Comparison of ENCODE assay signal across 21 cellular contexts in the genomic region with DNA sequence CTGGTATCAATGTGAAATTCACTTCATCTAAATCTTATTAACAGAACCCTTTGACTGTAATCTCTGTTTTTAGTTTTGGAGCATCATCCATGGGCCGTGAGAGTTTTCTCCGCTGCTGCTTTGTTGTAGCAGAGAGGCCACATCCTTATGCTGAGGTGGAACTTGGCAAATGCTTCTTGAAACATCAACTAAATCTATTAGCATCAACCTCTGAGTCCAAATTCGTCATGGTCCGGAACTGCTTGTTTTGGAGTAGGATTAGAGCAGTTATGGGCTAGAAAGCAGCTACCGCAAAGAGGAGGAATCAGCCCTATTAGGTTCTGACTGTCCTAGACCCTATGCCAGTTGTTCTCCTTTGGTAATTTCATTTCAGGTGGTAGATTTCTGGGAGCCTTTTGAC.
"Had no signal": no experiment of that assay in that cellular context is flagged by ENCODE, and none has a peak within 500 bp of the region (broad histone marks: within the 10 kb centered on the region; RNA-seq: fewer than 3 reads in every experiment).

No MANE protein-coding gene starts in this region.

- H3K4me3 Mint-ChIP-seq: T-cell had no signal

- DNase-seq: KBM-7, MV-4-11, NCI-H1048, NCI-H1105, NCI-H1417, NCI-H1436 treated with DMSO at 0.1 percent for 48 hours, NCI-H1694, NCI-H187 treated with DMSO at 0.1 percent for 48 hours, NCI-H2029 treated with DMSO at 0.1 percent for 48 hours, NCI-H2171 treated with DMSO at 0.1 percent for 48 hours, NCI-H345, NCI-H446 treated with DMSO at 0.1 percent for 48 hours, NCI-H510A treated with DMSO at 0.1 percent for 48 hours, NCI-H526 treated with DMSO at 0.1 percent for 48 hours, NCI-H748 treated with DMSO at 0.1 percent for 48 hours, Right ventricle myocardium superior, RPMI8226, SIG-M5, SK-N-SH, SW 1271, T-cell had no signal

- H3K36me3 Mint-ChIP-seq: T-cell had no signal

- H3K27ac Mint-ChIP-seq: T-cell had no signal

- H3K4me1 Mint-ChIP-seq: T-cell had no signal

- ATAC-seq: T-cell had no signal

- H3K27me3 Mint-ChIP-seq: T-cell had no signal

- H3K9me3 ChIP-seq: SK-N-SH had no signal
